ENCODE assay signal across 20 cellular contexts in the genomic region with DNA sequence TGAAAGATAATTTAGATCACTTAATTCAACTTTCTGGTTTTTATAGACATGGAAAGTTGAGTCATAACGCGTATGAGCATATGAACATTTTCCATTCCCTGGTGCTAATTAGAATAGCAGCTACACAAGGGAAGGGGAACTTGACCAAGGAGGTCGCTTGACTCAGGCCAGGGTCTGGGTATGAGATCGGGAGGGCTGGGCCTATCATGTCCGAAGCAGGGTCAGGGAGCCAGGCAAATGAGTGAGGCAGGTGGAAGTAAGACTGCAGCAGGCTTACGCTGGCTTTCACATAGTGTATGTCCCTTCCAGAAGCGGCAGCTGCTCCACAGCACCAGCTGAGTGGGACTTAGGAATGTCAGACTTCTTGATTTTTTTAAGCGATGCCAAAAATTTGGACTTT. TPM values are rescaled to one million over a fixed set of nuclear protein-coding genes. Genes with fewer than 3 reads are reported as not detected.
DNase-seq lines count a peak whose midpoint lies in the region; ATAC-seq and TF ChIP-seq lines count a peak whose summit lies in the region.
"Had no signal": no experiment of that assay in that cellular context is flagged by ENCODE, and none has a peak within 500 bp of the region (broad histone marks: within the 10 kb centered on the region; RNA-seq: fewer than 3 reads in every experiment).

No MANE protein-coding gene starts in this region.

- POLR2A ChIA-PET in activated B cell treated with CpG ODN at 0.5 μM for 24 hours (lab: Charles Lee) = interaction anchor here (1.3 kb wide), 1 partner anchor 21 kb away, joined by 3 read pairs; no protein-coding TSS in a partner anchor

- no peaks in the 10 kb centered on the region for H3K9me3 Mint-ChIP-seq in natural killer cell treated with Interleukin-12 subunit alpha and Interleukin-12 subunit beta and Interleukin-15 and Interleukin-18, amount 100 ng/mL, for 72 hours
- H3K9me3 Mint-ChIP-seq in natural killer cell (no peaks in the 10 kb centered on the region), activated B cell treated with CpG ODN at 0.5 μM for 24 hours (no peaks in the 10 kb centered on the region), memory B cell (no peaks in the 10 kb centered on the region)
- H3K9me3 Mint-ChIP-seq in stimulated activated naive CD8-positive, alpha-beta T cell treated with anti-CD3 and anti-CD28 coated beads, Interleukin-15, Interleukin-2, amounts not matched to agents 100 ng/mL and 50 ng/mL, for 24 hours = no peaks in the 10 kb centered on the region
- H3K9me3 Mint-ChIP-seq: activated naive CD4-positive, alpha-beta T cell treated with anti-CD3 and anti-CD28 coated beads, Interleukin-2, amount 50 U/mL, for 24 hours; immature natural killer cell had no signal

- no peak for TF ChIP-seq CTCF in natural killer cell (IDR thresholded peaks at IDR 0.05)
- TF ChIP-seq CTCF in activated B cell treated with CpG ODN at 0.5 μM for 24 hours (IDR thresholded peaks at IDR 0.05) = no peak
- no peak for TF ChIP-seq CTCF in gastrocnemius medialis (IDR thresholded peaks at IDR 0.05 in 4 of 5, conservative IDR thresholded peaks at IDR 0.05 in 1 of 5)

- H3K4me3 Mint-ChIP-seq in natural killer cell treated with Interleukin-12 subunit alpha and Interleukin-12 subunit beta and Interleukin-15 and Interleukin-18, amount 100 ng/mL, for 72 hours = no peak overlapping the region
- H3K4me3 Mint-ChIP-seq in natural killer cell = no peak overlapping the region
- H3K4me3 Mint-ChIP-seq in activated B cell treated with CpG ODN at 0.5 μM for 24 hours = no peak overlapping the region
- H3K4me3 Mint-ChIP-seq in memory B cell = no peak overlapping the region
- no peak overlapping the region for H3K4me3 Mint-ChIP-seq in stimulated activated naive CD8-positive, alpha-beta T cell treated with anti-CD3 and anti-CD28 coated beads, Interleukin-15, Interleukin-2, amounts not matched to agents 100 ng/mL and 50 ng/mL, for 24 hours
- H3K4me3 Mint-ChIP-seq: activated naive CD4-positive, alpha-beta T cell treated with anti-CD3 and anti-CD28 coated beads, Interleukin-2, amount 50 U/mL, for 24 hours; immature natural killer cell had no signal

- H3K4me1 ChIP-seq in gastrocnemius medialis = no peaks in the 10 kb centered on the region

- no peaks in the 10 kb centered on the region for H3K9me3 ChIP-seq in gastrocnemius medialis
- H3K9me3 ChIP-seq: Caco-2, suprapubic skin had no signal

- H3K4me3 ChIP-seq in gastrocnemius medialis = no peak overlapping the region
- H3K4me3 ChIP-seq: BLaER1 treated with 17β-estradiol and CSF1 and Interleukin-3, amounts not matched to agents 10 nM and 100 nM; suprapubic skin had no signal

- H3K27ac Mint-ChIP-seq in natural killer cell treated with Interleukin-12 subunit alpha and Interleukin-12 subunit beta and Interleukin-15 and Interleukin-18, amount 100 ng/mL, for 72 hours = peak overlapping the region; percentile 19 to 40
- H3K27ac Mint-ChIP-seq in natural killer cell (no peak overlapping the region), activated B cell treated with CpG ODN at 0.5 μM for 24 hours (peak overlapping the region; percentile 42), memory B cell (peak overlapping the region; percentile 32)
- H3K27ac Mint-ChIP-seq in stimulated activated naive CD8-positive, alpha-beta T cell treated with anti-CD3 and anti-CD28 coated beads, Interleukin-15, Interleukin-2, amounts not matched to agents 100 ng/mL and 50 ng/mL, for 24 hours = peak overlapping the region; percentile 81
- H3K27ac Mint-ChIP-seq: activated naive CD4-positive, alpha-beta T cell treated with anti-CD3 and anti-CD28 coated beads, Interleukin-2, amount 50 U/mL, for 24 hours; immature natural killer cell had no signal

- intact Hi-C loops in natural killer cell (cut with micrococcal nuclease) (no loop called here), activated B cell treated with CpG ODN at 0.5 μM for 24 hours (cut with micrococcal nuclease) (loop anchor here (1.0 to 5.0 kb wide), 3 partner anchors 14 to 45 kb away; a partner anchor contains a TSS), gastrocnemius medialis (cut with DNase I; ENCODE audit: low total_unique reads) (no loop called here)

- no peak overlapping the region for H3K27ac ChIP-seq in gastrocnemius medialis
- H3K27ac ChIP-seq: BLaER1 treated with 17β-estradiol and CSF1 and Interleukin-3, amounts not matched to agents 10 nM and 100 nM; suprapubic skin had no signal

- no peaks in the 10 kb centered on the region for H3K27me3 Mint-ChIP-seq in natural killer cell treated with Interleukin-12 subunit alpha and Interleukin-12 subunit beta and Interleukin-15 and Interleukin-18, amount 100 ng/mL, for 72 hours
- H3K27me3 Mint-ChIP-seq in natural killer cell (ENCODE audit: low read depth in 2 of 2) = no peaks in the 10 kb centered on the region
- H3K27me3 Mint-ChIP-seq in activated B cell treated with CpG ODN at 0.5 μM for 24 hours = no peaks in the 10 kb centered on the region
- H3K27me3 Mint-ChIP-seq in memory B cell = no peaks in the 10 kb centered on the region
- no peaks in the 10 kb centered on the region for H3K27me3 Mint-ChIP-seq in stimulated activated naive CD8-positive, alpha-beta T cell treated with anti-CD3 and anti-CD28 coated beads, Interleukin-15, Interleukin-2, amounts not matched to agents 100 ng/mL and 50 ng/mL, for 24 hours
- H3K27me3 Mint-ChIP-seq: activated naive CD4-positive, alpha-beta T cell treated with anti-CD3 and anti-CD28 coated beads, Interleukin-2, amount 50 U/mL, for 24 hours had no signal

- peaks cover 25 to 42% of the 10 kb centered on the region in 2 donors for H3K4me1 Mint-ChIP-seq in natural killer cell treated with Interleukin-12 subunit alpha and Interleukin-12 subunit beta and Interleukin-15 and Interleukin-18, amount 100 ng/mL, for 72 hours (ENCODE audit: low read depth in 2 of 2)
- H3K4me1 Mint-ChIP-seq in natural killer cell = peaks cover 23 to 41% of the 10 kb centered on the region in 2 donors
- peaks cover 71% of the 10 kb centered on the region for H3K4me1 Mint-ChIP-seq in activated B cell treated with CpG ODN at 0.5 μM for 24 hours
- H3K4me1 Mint-ChIP-seq in memory B cell = peaks cover 43% of the 10 kb centered on the region
- peaks cover 46% of the 10 kb centered on the region for H3K4me1 Mint-ChIP-seq in stimulated activated naive CD8-positive, alpha-beta T cell treated with anti-CD3 and anti-CD28 coated beads, Interleukin-15, Interleukin-2, amounts not matched to agents 100 ng/mL and 50 ng/mL, for 24 hours (ENCODE audit: low read depth)

- no peak for ATAC-seq in natural killer cell treated with Interleukin-12 subunit alpha and Interleukin-12 subunit beta and Interleukin-15 and Interleukin-18, amount 100 ng/mL, for 72 hours
- ATAC-seq in natural killer cell (no peak), activated B cell treated with CpG ODN at 0.5 μM for 24 hours (ENCODE audit: low read depth) (peak; percentile 64), memory B cell (ENCODE audit: low read depth) (no peak), HG02759 (IDR thresholded peaks at IDR 0.05; ENCODE audit: unreplicated experiment) (no peak), gastrocnemius medialis (no peak)

- no peak for TF ChIP-seq POLR2A in gastrocnemius medialis (IDR thresholded peaks at IDR 0.05)

- H3K27me3 ChIP-seq in gastrocnemius medialis = no peaks in the 10 kb centered on the region
- H3K27me3 ChIP-seq: BLaER1 treated with 17β-estradiol and CSF1 and Interleukin-3, amounts not matched to agents 10 nM and 100 nM; suprapubic skin had no signal

- no peak for DNase-seq in natural killer cell treated with Interleukin-12 subunit alpha and Interleukin-12 subunit beta and Interleukin-15 and Interleukin-18, amount 100 ng/mL, for 72 hours (ENCODE audit: low spot score)
- DNase-seq in natural killer cell (no peak), activated B cell treated with CpG ODN at 0.5 μM for 24 hours (no peak), memory B cell (ENCODE audit: low spot score in 2 of 2) (no peak), ecto neural progenitor cell (ENCODE audit: low spot score) (no peak), gastrocnemius medialis (no peak)
- DNase-seq: Caco-2; central memory CD4-positive, alpha-beta T cell; H7; hypothalamus; immature natural killer cell; NCI-H1105; NCI-H1930; NCI-H524; Right ventricle myocardium superior had no signal

- in situ Hi-C loops in gastrocnemius medialis (cut with MboI; ENCODE audit: low sequenced_read_pairs in 4 of 4) = no loop called here

- H3K36me3 ChIP-seq in gastrocnemius medialis = no peaks in the 10 kb centered on the region
- H3K36me3 ChIP-seq: suprapubic skin had no signal

- CTCF ChIA-PET in activated B cell treated with CpG ODN at 0.5 μM for 24 hours (lab: Charles Lee) = interaction anchor here (1.3 kb wide), 1 partner anchor 46 kb away, joined by 3 read pairs; no protein-coding TSS in a partner anchor

- H3K36me3 Mint-ChIP-seq in natural killer cell treated with Interleukin-12 subunit alpha and Interleukin-12 subunit beta and Interleukin-15 and Interleukin-18, amount 100 ng/mL, for 72 hours = peaks cover 4% of the 10 kb centered on the region
- H3K36me3 Mint-ChIP-seq in natural killer cell (no peaks in the 10 kb centered on the region), activated B cell treated with CpG ODN at 0.5 μM for 24 hours (ENCODE audit: low read depth) (peaks cover 13% of the 10 kb centered on the region), memory B cell (peaks cover 7% of the 10 kb centered on the region)
- H3K36me3 Mint-ChIP-seq in stimulated activated naive CD8-positive, alpha-beta T cell treated with anti-CD3 and anti-CD28 coated beads, Interleukin-15, Interleukin-2, amounts not matched to agents 100 ng/mL and 50 ng/mL, for 24 hours (ENCODE audit: low read depth) = peaks cover 15% of the 10 kb centered on the region

RNA-seq across cellular contexts. Expression of a gene that starts 14.7 kb away (rescaled TPM):
- total RNA-seq in natural killer cell treated with Interleukin-12 subunit alpha and Interleukin-12 subunit beta and Interleukin-15 and Interleukin-18, amount 100 ng/mL, for 72 hours = 10 to 100 TPM; 40.1 to 43.2 TPM
- total RNA-seq in natural killer cell = 10 to 100 TPM; 21.0 to 25.9 (median 25.4) TPM
- total RNA-seq in activated B cell treated with CpG ODN at 0.5 μM for 24 hours = 29.9 and 33.4 TPM in 2 replicates
- total RNA-seq in gastrocnemius medialis = 10 to 100 TPM; 20.1 to 45.0 (median 30.4) TPM

RNA-seq across cellular contexts. Expression of a gene that starts 44.1 kb away (rescaled TPM):
- total RNA-seq in natural killer cell treated with Interleukin-12 subunit alpha and Interleukin-12 subunit beta and Interleukin-15 and Interleukin-18, amount 100 ng/mL, for 72 hours = 10 to 100 TPM; 27.9 to 33.0 TPM
- 10 to 100 TPM; 19.9 to 25.2 (median 19.9) TPM for total RNA-seq in natural killer cell
- total RNA-seq in activated B cell treated with CpG ODN at 0.5 μM for 24 hours = 25.6 and 26.8 TPM in 2 replicates
- 10 to 100 TPM; 10.8 to 23.5 (median 15.4) TPM for total RNA-seq in gastrocnemius medialis

Comparison
In these comparisons a context has a peak if more than half of its experiments do, and no peak if none do; other contexts are left out.
1. H3K27ac Mint-ChIP-seq: peak in natural killer cell treated with Interleukin-12 subunit alpha and Interleukin-12 subunit beta and Interleukin-15 and Interleukin-18, amount 100 ng/mL, for 72 hours (2 of 2), activated B cell treated with CpG ODN at 0.5 μM for 24 hours (single experiment), memory B cell (single experiment) and stimulated activated naive CD8-positive, alpha-beta T cell treated with anti-CD3 and anti-CD28 coated beads, Interleukin-15, Interleukin-2, amounts not matched to agents 100 ng/mL and 50 ng/mL, for 24 hours (single experiment); none in natural killer cell (0 of 2).